Comparison of ENCODE assay signal across 11 cellular contexts in the genomic region with DNA sequence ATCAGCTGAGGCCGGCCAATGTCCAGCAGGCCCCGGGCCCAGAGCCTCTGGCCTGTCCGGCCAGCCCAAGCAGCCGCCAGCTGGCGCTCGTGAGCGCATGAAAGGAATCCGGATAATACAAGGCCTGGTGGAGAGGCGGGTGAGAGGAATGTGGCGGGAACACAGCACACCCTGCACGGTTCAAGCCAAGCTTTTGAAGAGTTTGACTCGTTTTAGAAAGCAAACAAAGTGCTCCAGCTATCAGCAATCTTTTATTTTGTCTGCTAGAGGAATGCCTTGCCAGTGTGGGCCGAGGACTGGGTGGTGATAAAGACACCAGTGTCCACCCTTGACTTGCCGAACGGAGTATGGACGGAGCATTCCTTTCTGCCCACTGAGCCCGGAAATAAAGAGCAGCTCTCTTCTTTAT. TPM values are rescaled to one million over a fixed set of nuclear protein-coding genes. Genes with fewer than 3 reads are reported as not detected.
A peak's percentile ranks its signal among the peaks of the same experiment; 100 is the strongest.
DNase-seq lines count a peak whose midpoint lies in the region; ATAC-seq and TF ChIP-seq lines count a peak whose summit lies in the region.
"Had no signal": no experiment of that assay in that cellular context is flagged by ENCODE, and none has a peak within 500 bp of the region (broad histone marks: within the 10 kb centered on the region; RNA-seq: fewer than 3 reads in every experiment).

No MANE protein-coding gene starts in this region.

- no peaks in the 10 kb centered on the region for H3K9me3 Mint-ChIP-seq in activated CD8-positive, alpha-beta T cell treated with anti-CD3 and anti-CD28 coated beads, Interleukin-2, amount 10 ng/mL, durations not matched to agents 7 days and 5 days (ENCODE audit: insufficient read depth)
- no peaks in the 10 kb centered on the region for H3K9me3 Mint-ChIP-seq in activated T-cell treated with anti-CD3 and anti-CD28 coated beads, Interleukin-2, amount 50 U/mL, for 24 hours
- H3K9me3 Mint-ChIP-seq: activated CD8-positive, alpha-beta T cell treated with anti-CD3 and anti-CD28 coated beads for 36 hours; dendritic cell treated with granulocyte-macrophage colony-stimulating factor and Interleukin-4, amounts not matched to agents 40 ng/mL and 50 ng/mL, for 4 days had no signal

- peaks cover 10% of the 10 kb centered on the region for H3K4me1 Mint-ChIP-seq in activated CD8-positive, alpha-beta T cell treated with anti-CD3 and anti-CD28 coated beads, Interleukin-2, amount 10 ng/mL, durations not matched to agents 7 days and 5 days (ENCODE audit: low read depth)
- peaks cover 23% of the 10 kb centered on the region for H3K4me1 Mint-ChIP-seq in activated T-cell treated with anti-CD3 and anti-CD28 coated beads, Interleukin-2, amount 50 U/mL, for 24 hours (ENCODE audit: low read depth)

- DNase-seq in GM03348 (ENCODE audit: low spot score) (peak; percentile 71), choroid plexus epithelial cell (ENCODE audit: low read depth) (peak; percentile 64), iPS-NIHi7 (ENCODE audit: extremely low spot score) (peak; percentile 87), putamen (ENCODE audit: low spot score) (peak; percentile 50), NCI-H2196 (lab: John Stamatoyannopoulos, UW; ENCODE audit: unreplicated experiment) (no peak), COLO668 (lab: John Stamatoyannopoulos, UW; ENCODE audit: unreplicated experiment) (no peak)
- DNase-seq in activated CD8-positive, alpha-beta T cell treated with anti-CD3 and anti-CD28 coated beads, Interleukin-2, amount 10 ng/mL, durations not matched to agents 7 days and 5 days: no peak
- no peak for DNase-seq in activated T-cell treated with anti-CD3 and anti-CD28 coated beads, Interleukin-2, amount 50 U/mL, for 24 hours
- DNase-seq: activated CD8-positive, alpha-beta T cell treated with anti-CD3 and anti-CD28 coated beads for 36 hours; DMS 273 treated with DMSO at 0.1 percent for 48 hours had no signal

- H3K36me3 Mint-ChIP-seq in activated CD8-positive, alpha-beta T cell treated with anti-CD3 and anti-CD28 coated beads, Interleukin-2, amount 10 ng/mL, durations not matched to agents 7 days and 5 days (ENCODE audit: low read depth): peaks cover 42% of the 10 kb centered on the region
- peaks cover 20% of the 10 kb centered on the region for H3K36me3 Mint-ChIP-seq in activated T-cell treated with anti-CD3 and anti-CD28 coated beads, Interleukin-2, amount 50 U/mL, for 24 hours (ENCODE audit: low read depth)

- TF ChIP-seq CTCF in choroid plexus epithelial cell (conservative IDR thresholded peaks at IDR 0.05; ENCODE audit: low read depth, low read length): peak; percentile 79

- POLR2A ChIA-PET in activated CD8-positive, alpha-beta T cell treated with anti-CD3 and anti-CD28 coated beads, Interleukin-2, amount 10 ng/mL, durations not matched to agents 7 days and 5 days (lab: Charles Lee): interaction anchor here (0.5 kb wide), 1 partner anchor 12 kb away, joined by 3 read pairs; no protein-coding TSS in a partner anchor

- ATAC-seq in activated CD8-positive, alpha-beta T cell treated with anti-CD3 and anti-CD28 coated beads, Interleukin-2, amount 10 ng/mL, durations not matched to agents 7 days and 5 days: no peak
- ATAC-seq: activated CD8-positive, alpha-beta T cell treated with anti-CD3 and anti-CD28 coated beads for 36 hours had no signal

- no peak overlapping the region for H3K27ac Mint-ChIP-seq in activated CD8-positive, alpha-beta T cell treated with anti-CD3 and anti-CD28 coated beads, Interleukin-2, amount 10 ng/mL, durations not matched to agents 7 days and 5 days
- no peak overlapping the region for H3K27ac Mint-ChIP-seq in activated T-cell treated with anti-CD3 and anti-CD28 coated beads, Interleukin-2, amount 50 U/mL, for 24 hours
- H3K27ac Mint-ChIP-seq: activated CD8-positive, alpha-beta T cell treated with anti-CD3 and anti-CD28 coated beads for 36 hours; dendritic cell treated with granulocyte-macrophage colony-stimulating factor and Interleukin-4, amounts not matched to agents 40 ng/mL and 50 ng/mL, for 4 days had no signal

- no peaks in the 10 kb centered on the region for H3K27me3 Mint-ChIP-seq in activated CD8-positive, alpha-beta T cell treated with anti-CD3 and anti-CD28 coated beads, Interleukin-2, amount 10 ng/mL, durations not matched to agents 7 days and 5 days (ENCODE audit: low read depth)
- no peaks in the 10 kb centered on the region for H3K27me3 Mint-ChIP-seq in activated T-cell treated with anti-CD3 and anti-CD28 coated beads, Interleukin-2, amount 50 U/mL, for 24 hours
- H3K27me3 Mint-ChIP-seq: activated CD8-positive, alpha-beta T cell treated with anti-CD3 and anti-CD28 coated beads for 36 hours; dendritic cell treated with granulocyte-macrophage colony-stimulating factor and Interleukin-4, amounts not matched to agents 40 ng/mL and 50 ng/mL, for 4 days had no signal

- no peak overlapping the region for H3K4me3 Mint-ChIP-seq in activated CD8-positive, alpha-beta T cell treated with anti-CD3 and anti-CD28 coated beads, Interleukin-2, amount 10 ng/mL, durations not matched to agents 7 days and 5 days
- no peak overlapping the region for H3K4me3 Mint-ChIP-seq in activated T-cell treated with anti-CD3 and anti-CD28 coated beads, Interleukin-2, amount 50 U/mL, for 24 hours
- H3K4me3 Mint-ChIP-seq: activated CD8-positive, alpha-beta T cell treated with anti-CD3 and anti-CD28 coated beads for 36 hours; dendritic cell treated with granulocyte-macrophage colony-stimulating factor and Interleukin-4, amounts not matched to agents 40 ng/mL and 50 ng/mL, for 4 days had no signal

- H3K4me3 ChIP-seq in choroid plexus epithelial cell (ENCODE audit: low read depth, low read length): no peak overlapping the region

- CTCF ChIA-PET in activated CD8-positive, alpha-beta T cell treated with anti-CD3 and anti-CD28 coated beads, Interleukin-2, amount 10 ng/mL, durations not matched to agents 7 days and 5 days (lab: Charles Lee): interaction anchor here (0.5 kb wide), 1 partner anchor 1048 kb away, joined by 3 read pairs; no protein-coding TSS in a partner anchor

RNA-seq across cellular contexts. Expression of a gene that starts 9.3 kb away (rescaled TPM):
- total RNA-seq in activated CD8-positive, alpha-beta T cell treated with anti-CD3 and anti-CD28 coated beads, Interleukin-2, amount 10 ng/mL, durations not matched to agents 7 days and 5 days: 10 to 100 TPM; 64.9 to 69.5 TPM

Comparison
In these comparisons a context has a peak if more than half of its experiments do, and no peak if none do; other contexts are left out.
1. DNase-seq: peak in GM03348 (single experiment), choroid plexus epithelial cell (single experiment), iPS-NIHi7 (single experiment) and putamen (single experiment); none in NCI-H2196 (single experiment), activated CD8-positive, alpha-beta T cell treated with anti-CD3 and anti-CD28 coated beads, Interleukin-2, amount 10 ng/mL, durations not matched to agents 7 days and 5 days (single experiment), COLO668 (single experiment) and activated T-cell treated with anti-CD3 and anti-CD28 coated beads, Interleukin-2, amount 50 U/mL, for 24 hours (single experiment).